In the genomic region with DNA sequence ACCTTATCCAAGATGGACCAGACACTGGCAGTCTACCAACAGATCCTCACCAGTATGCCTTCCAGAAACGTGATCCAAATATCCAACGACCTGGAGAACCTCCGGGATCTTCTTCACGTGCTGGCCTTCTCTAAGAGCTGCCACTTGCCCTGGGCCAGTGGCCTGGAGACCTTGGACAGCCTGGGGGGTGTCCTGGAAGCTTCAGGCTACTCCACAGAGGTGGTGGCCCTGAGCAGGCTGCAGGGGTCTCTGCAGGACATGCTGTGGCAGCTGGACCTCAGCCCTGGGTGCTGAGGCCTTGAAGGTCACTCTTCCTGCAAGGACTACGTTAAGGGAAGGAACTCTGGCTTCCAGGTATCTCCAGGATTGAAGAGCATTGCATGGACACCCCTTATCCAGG, we compare ENCODE assay signal across 11 cellular contexts. TPM values are rescaled to one million over a fixed set of nuclear protein-coding genes. Genes with fewer than 3 reads are reported as not detected.
"Had no signal": no experiment of that assay in that cellular context is flagged by ENCODE, and none has a peak within 500 bp of the region (broad histone marks: within the 10 kb centered on the region; RNA-seq: fewer than 3 reads in every experiment).

No MANE protein-coding gene starts in this region.

- H3K4me1 ChIP-seq: HAP-1 had no signal

- H3K4me1 Mint-ChIP-seq: IgD-negative memory B cell had no signal

- H3K4me3 Mint-ChIP-seq: HFFc6, IgD-negative memory B cell had no signal

- DNase-seq: GM23248, GOT3, H7, HFFc6, KBM-7 had no signal

- H3K9ac ChIP-seq: GM23248 had no signal

- H3K36me3 ChIP-seq: HAP-1 had no signal

- H3K4me3 ChIP-seq: GM23248, HAP-1 had no signal

- H3K27ac ChIP-seq: GM23248 had no signal

- H3K27ac Mint-ChIP-seq: HFFc6, IgD-negative memory B cell had no signal

- FAIRE-seq: HTR-8/SVneo had no signal

- H2AFZ ChIP-seq: GM23248 had no signal

- ATAC-seq: HCT116 had no signal

- H3K9me3 ChIP-seq: HAP-1 had no signal

- H3K9me3 Mint-ChIP-seq: HFFc6 had no signal

RNA-seq across cellular contexts. Expression of gene LEP, which starts 13.4 kb away (rescaled TPM):
- total RNA-seq: H4, H7, HFFc6, HT-29 had no signal
- polyA plus RNA-seq: IgD-negative memory B cell had no signal
